In genomic region chr6:121998631-121999030, GRCh38 we compare ENCODE assay signal across 19 cellular contexts.
"Had no signal": no experiment of that assay in that cellular context is flagged by ENCODE, and none has a peak within 500 bp of the region (broad histone marks: within the 10 kb centered on the region; RNA-seq: fewer than 3 reads in every experiment).

No MANE protein-coding gene starts in this region.

- H3K27me3 ChIP-seq: esophagus muscularis mucosa, heart right ventricle, left lung, sigmoid colon, vagina had no signal

- H3K36me3 ChIP-seq: esophagus muscularis mucosa, heart right ventricle, left lung, sigmoid colon, thoracic aorta, vagina had no signal

- DNase-seq: activated CD4-positive, alpha-beta T cell treated with anti-CD3 and anti-CD28 coated beads, Interleukin-2, amount 50 U/mL, for 4 hours; activated CD8-positive, alpha-beta memory T cell treated with anti-CD3 and anti-CD28 coated beads, Interleukin-2, amount 50 U/mL, for 48 hours; activated naive CD4-positive, alpha-beta T cell; activated T-cell treated with anti-CD3 and anti-CD28 coated beads, Interleukin-2, amount 50 U/mL, for 4 hours; central memory CD4-positive, alpha-beta T cell; dermis blood vessel endothelial cell; effector memory CD4-positive, alpha-beta T cell; heart right ventricle; left lung; naive thymus-derived CD4-positive, alpha-beta T cell; retina; sigmoid colon; stimulated activated CD4-positive, alpha-beta T cell treated with anti-CD3 and anti-CD28 coated beads, Interleukin-2, amount 100 ng/mL, for 48 hours; stimulated activated CD8-positive, alpha-beta memory T cell treated with anti-CD3 and anti-CD28 coated beads, Interleukin-4, amount 100 ng/mL, for 48 hours; stimulated activated naive B cell treated with anti-CD40 and anti-IgM and Interleukin-4, amounts not matched to agents 10 μg/mL and 1 μg/mL and 100 μg/mL, for 72 hours had no signal

- H3K4me3 ChIP-seq: esophagus muscularis mucosa, heart right ventricle, left lung, lung, sigmoid colon, thoracic aorta, vagina had no signal

- H3K4me1 ChIP-seq: esophagus muscularis mucosa, heart right ventricle, left lung, sigmoid colon, vagina had no signal

- H3K9me3 ChIP-seq: esophagus muscularis mucosa, sigmoid colon, thoracic aorta, vagina had no signal

- H3K27ac ChIP-seq: esophagus muscularis mucosa, heart right ventricle, left lung, sigmoid colon, thoracic aorta, vagina had no signal
